Comparison of ENCODE assay signal across 35 cellular contexts in the genomic region with DNA sequence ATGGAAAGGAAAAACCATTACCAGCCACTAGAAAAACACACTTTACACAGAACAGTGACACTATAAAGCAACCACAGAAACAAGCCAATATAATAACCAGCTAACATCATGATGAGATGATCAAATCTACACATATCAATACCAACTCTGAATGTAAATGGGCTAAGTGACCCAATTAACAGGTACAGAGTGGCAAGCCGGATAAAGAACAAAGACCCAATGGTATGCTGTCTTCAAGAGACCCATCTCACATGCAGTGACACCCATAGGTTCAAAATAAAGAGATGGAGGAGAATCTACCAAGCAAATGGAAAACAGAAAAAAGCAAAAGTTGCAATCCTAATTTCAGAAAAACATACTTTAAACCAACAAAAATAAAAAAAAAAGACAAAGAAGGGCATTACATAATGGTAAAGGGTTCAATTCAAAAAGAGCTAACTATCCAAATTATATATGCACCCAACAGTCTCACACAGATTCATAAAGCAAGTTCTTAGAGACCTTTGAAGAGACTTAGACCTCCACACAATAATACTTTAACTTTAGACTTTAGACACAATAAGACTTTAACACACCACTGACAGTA.
"Had no signal": no experiment of that assay in that cellular context is flagged by ENCODE, and none has a peak within 500 bp of the region (broad histone marks: within the 10 kb centered on the region; RNA-seq: fewer than 3 reads in every experiment).

No MANE protein-coding gene starts in this region.

- H3K36me3 ChIP-seq: MG63 had no signal

- H3K27ac ChIP-seq: KMS-11 had no signal

- H3K27me3 ChIP-seq: MG63 had no signal

- DNase-seq: Karpas-422, Kasumi-1, KG1, MG63, MM.1S, MV-4-11, NCI-H1048, NCI-H1092, NCI-H1092 treated with DMSO at 0.1 percent for 48 hours, NCI-H1105, NCI-H1105 treated with DMSO at 0.1 percent for 48 hours, NCI-H1417, NCI-H1417 treated with DMSO at 0.1 percent for 48 hours, NCI-H1436, NCI-H1436 treated with DMSO at 0.1 percent for 48 hours, NCI-H146, NCI-H1694, NCI-H1694 treated with DMSO at 0.1 percent for 48 hours, NCI-H187, NCI-H187 treated with DMSO at 0.1 percent for 48 hours, NCI-H1930, NCI-H2029, NCI-H2029 treated with DMSO at 0.1 percent for 48 hours, NCI-H2081, NCI-H2081 treated with DMSO at 0.1 percent for 48 hours, NCI-H2107, NCI-H2171, NCI-H2171 treated with DMSO at 0.1 percent for 48 hours, NCI-H2227 treated with DMSO at 0.1 percent for 48 hours, NCI-H226, NCI-H345, NCI-H446, NCI-H446 treated with DMSO at 0.1 percent for 48 hours, NCI-H510A had no signal

- H3K4me3 ChIP-seq: MG63 had no signal
